In genomic region chr1:170273556-170274501, GRCh38 we compare ENCODE assay signal across 29 cellular contexts.
DNase-seq lines count a peak whose midpoint lies in the region; ATAC-seq and TF ChIP-seq lines count a peak whose summit lies in the region.
"Had no signal": no experiment of that assay in that cellular context is flagged by ENCODE, and none has a peak within 500 bp of the region (broad histone marks: within the 10 kb centered on the region; RNA-seq: fewer than 3 reads in every experiment).

No MANE protein-coding gene starts in this region.

- H3K9me3 Mint-ChIP-seq in activated naive CD4-positive, alpha-beta T cell treated with anti-CD3 and anti-CD28 coated beads, Interleukin-2, amount 50 U/mL, for 72 hours, result peaks cover 0 to 4% of the 10 kb centered on the region in 2 donors
- H3K9me3 Mint-ChIP-seq: activated CD4-positive, alpha-beta T cell treated with anti-CD3 and anti-CD28 coated beads, Interleukin-2, amount 10 ng/mL, durations not matched to agents 24 days and 14 days; H9; natural killer cell had no signal

- H3K27ac ChIP-seq in right atrium auricular region (peak overlapping the region in 1 of 2 donors; percentile 43), psoas muscle (no peak overlapping the region)
- H3K27ac ChIP-seq: ovary, Peyer's patch, SJSA1, upper lobe of left lung, VCaP had no signal

- H3K36me3 ChIP-seq in right atrium auricular region, result no peaks in the 10 kb centered on the region
- H3K36me3 ChIP-seq in psoas muscle (ENCODE audit: insufficient read depth in 1 of 2, low read depth in 1 of 2), result no peaks in the 10 kb centered on the region
- H3K36me3 ChIP-seq: ovary, Peyer's patch, sigmoid colon, SJSA1, upper lobe of left lung had no signal

- peaks cover 0 to 5% of the 10 kb centered on the region in 2 donors for H3K36me3 Mint-ChIP-seq in activated naive CD4-positive, alpha-beta T cell treated with anti-CD3 and anti-CD28 coated beads, Interleukin-2, amount 50 U/mL, for 72 hours
- H3K36me3 Mint-ChIP-seq: activated naive CD8-positive, alpha-beta T cell; natural killer cell had no signal

- TF ChIP-seq POLR2A in GM18505 (IDR thresholded peaks at IDR 0.05; ENCODE audit: borderline replicate concordance, extremely low read depth, insufficient read depth, insufficient read length), result no peak

- H3K4me3 ChIP-seq in right atrium auricular region (no peak overlapping the region), fibroblast of villous mesenchyme (ENCODE audit: low read depth, low read length) (no peak overlapping the region), psoas muscle (no peak overlapping the region)
- H3K4me3 ChIP-seq: K562, ovary, Peyer's patch, sigmoid colon, SJSA1, upper lobe of left lung had no signal

- 49 to 57% (median 55%) methylated on average over 9 of the region's 9 CpGs for WGBS in psoas muscle, 3 donors

- peaks cover 0 to 5% of the 10 kb centered on the region in 2 donors for H3K4me1 ChIP-seq in right atrium auricular region
- H3K4me1 ChIP-seq in psoas muscle, result no peaks in the 10 kb centered on the region
- H3K4me1 ChIP-seq: Caco-2, Peyer's patch, sigmoid colon, SJSA1, upper lobe of left lung had no signal

- DNase-seq in Right ventricle myocardium superior, result peak; percentile 77
- DNase-seq in right atrium auricular region (ENCODE audit: low spot score), result no peak
- DNase-seq in fibroblast of villous mesenchyme (ENCODE audit: low read depth), result peak; percentile 20
- peak; percentile 62 to 81 for DNase-seq in psoas muscle
- DNase-seq in activated naive CD4-positive, alpha-beta T cell treated with anti-CD3 and anti-CD28 coated beads, Interleukin-2, amount 50 U/mL, for 72 hours (ENCODE audit: low spot score in 2 of 2), result no peak
- DNase-seq in DMS 273 treated with DMSO at 0.1 percent for 48 hours (lab: John Stamatoyannopoulos, UW), result no peak
- DNase-seq in middle frontal gyrus (ENCODE audit: extremely low spot score, low spot score), result no peak
- DNase-seq: activated CD4-positive, alpha-beta T cell treated with anti-CD3 and anti-CD28 coated beads, Interleukin-2, amount 10 ng/mL, durations not matched to agents 24 days and 14 days; Caco-2; DND-41; effector CD8-positive, alpha-beta T cell; erythroblast; H9; MM.1S; natural killer cell; NCI-H1436 treated with DMSO at 0.1 percent for 48 hours; NCI-H526; ovary; Peyer's patch; sigmoid colon; stimulated activated CD4-positive, alpha-beta T cell treated with anti-CD3 and anti-CD28 coated beads, Interleukin-1b, Interleukin-23, amount 100 ng/mL, for 48 hours; stimulated activated naive CD4-positive, alpha-beta T cell; T-helper 17 cell; upper lobe of left lung had no signal

- H3K27me3 ChIP-seq in right atrium auricular region (no peaks in the 10 kb centered on the region), psoas muscle (ENCODE audit: insufficient read depth in 3 of 3, low read length in 2 of 3) (no peaks in the 10 kb centered on the region)
- H3K27me3 ChIP-seq: ovary, Peyer's patch, sigmoid colon, SJSA1, upper lobe of left lung had no signal

- TF ChIP-seq CTCF in right atrium auricular region (IDR thresholded peaks at IDR 0.05), result no peak
- TF ChIP-seq CTCF in fibroblast of villous mesenchyme (IDR thresholded peaks at IDR 0.05; ENCODE audit: insufficient read depth, low read depth, low read length), result no peak
- no peak for TF ChIP-seq CTCF in psoas muscle (IDR thresholded peaks at IDR 0.05)

- H3K9me3 ChIP-seq in right atrium auricular region (no peaks in the 10 kb centered on the region), psoas muscle (no peaks in the 10 kb centered on the region)
- H3K9me3 ChIP-seq: Caco-2, ovary, Peyer's patch, SJSA1, upper lobe of left lung had no signal

- peak; percentile 92 for ATAC-seq in Right ventricle myocardium superior (ENCODE audit: poor library complexity)
- peak in 3 of 4 donors; percentile 35 to 63 (median 39) for ATAC-seq in psoas muscle
- no peak for ATAC-seq in GM18505 (IDR thresholded peaks at IDR 0.05; ENCODE audit: unreplicated experiment)
- no peak for ATAC-seq in activated naive CD4-positive, alpha-beta T cell treated with anti-CD3 and anti-CD28 coated beads, Interleukin-2, amount 50 U/mL, for 72 hours
- ATAC-seq: K562, natural killer cell, T-helper 17 cell had no signal

- H3K27ac Mint-ChIP-seq in activated naive CD4-positive, alpha-beta T cell treated with anti-CD3 and anti-CD28 coated beads, Interleukin-2, amount 50 U/mL, for 72 hours, result no peak overlapping the region
- H3K27ac Mint-ChIP-seq: activated CD4-positive, alpha-beta T cell treated with anti-CD3 and anti-CD28 coated beads, Interleukin-2, amount 10 ng/mL, durations not matched to agents 24 days and 14 days; activated naive CD8-positive, alpha-beta T cell; natural killer cell; T-helper 17 cell had no signal

- intact Hi-C loops in Right ventricle myocardium superior (cut with DNase I) (no loop called here), psoas muscle (cut with DNase I) (no loop called here)

Comparison
In these comparisons a context has a peak if more than half of its experiments do, and no peak if none do; other contexts are left out.
1. DNase-seq: peak in Right ventricle myocardium superior (single experiment), fibroblast of villous mesenchyme (single experiment) and psoas muscle (2 of 2); none in right atrium auricular region (single experiment), activated naive CD4-positive, alpha-beta T cell treated with anti-CD3 and anti-CD28 coated beads, Interleukin-2, amount 50 U/mL, for 72 hours (0 of 2), DMS 273 treated with DMSO at 0.1 percent for 48 hours (single experiment) and middle frontal gyrus (single experiment).
2. ATAC-seq: peak in Right ventricle myocardium superior (single experiment) and psoas muscle (3 of 4); none in GM18505 (single experiment) and activated naive CD4-positive, alpha-beta T cell treated with anti-CD3 and anti-CD28 coated beads, Interleukin-2, amount 50 U/mL, for 72 hours (0 of 2).